ENCODE assay signal across 9 cellular contexts in the genomic region with DNA sequence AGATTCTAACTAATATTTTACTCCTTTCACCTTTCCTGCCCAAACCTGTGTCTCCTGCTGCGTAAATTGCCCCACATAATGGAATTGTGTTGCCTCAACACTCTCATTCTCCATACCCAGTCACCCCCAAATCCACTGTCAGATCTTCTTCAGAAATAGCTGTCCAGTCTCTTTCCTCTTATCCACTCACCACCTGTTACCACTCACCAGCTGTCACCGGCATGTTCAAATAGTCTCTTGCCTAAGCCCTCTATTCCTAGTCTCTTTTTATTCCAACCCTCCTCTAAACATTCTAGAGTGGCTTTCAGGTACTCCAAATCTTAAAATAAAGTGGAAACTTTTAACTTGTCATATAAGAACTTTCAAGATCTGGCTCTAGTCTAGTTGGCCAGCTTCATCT.
"Had no signal": no experiment of that assay in that cellular context is flagged by ENCODE, and none has a peak within 500 bp of the region (broad histone marks: within the 10 kb centered on the region; RNA-seq: fewer than 3 reads in every experiment).

No MANE protein-coding gene starts in this region.

- H3K4me1 ChIP-seq: HAP-1 had no signal

- DNase-seq: GM23248, GOT3, H7, HFFc6 had no signal

- H3K4me1 Mint-ChIP-seq: IgD-negative memory B cell had no signal

- H3K27ac ChIP-seq: GM23248, HL-60 had no signal

- ATAC-seq: HCT116, HepG2 had no signal

- H3K4me3 ChIP-seq: HAP-1 had no signal

- H3K27ac Mint-ChIP-seq: HFFc6, IgD-negative memory B cell had no signal

- H3K9me3 ChIP-seq: HAP-1 had no signal

- H3K9ac ChIP-seq: GM23248 had no signal

- H3K36me3 ChIP-seq: HAP-1 had no signal

- H3K27me3 Mint-ChIP-seq: IgD-negative memory B cell had no signal

- H3K4me3 Mint-ChIP-seq: IgD-negative memory B cell had no signal
